ENCODE assay signal across 1 cellular context in genomic region chr7:1029637-1030443, GRCh38.
TF ChIP-seq lines count a peak whose summit lies in the region.

No MANE protein-coding gene starts in this region.

TF ChIP-seq in H1, 55 proteins besides CTCF, POLR2A, EP300 and RAD21:
- TF ChIP-seq RFX5 (IDR thresholded peaks at IDR 0.05; ENCODE audit: borderline replicate concordance, low read depth, low read length) (no peak), RNF2 (IDR thresholded peaks at IDR 0.05; ENCODE audit: borderline replicate concordance, low read depth, low read length, missing control alignments, poor library complexity, severe bottlenecking) (no peak), CBX5 (IDR thresholded peaks at IDR 0.05; ENCODE audit: low read depth, low read length) (no peak), CHD2 (IDR thresholded peaks at IDR 0.05; ENCODE audit: low read length) (no peak), KDM5A (IDR thresholded peaks at IDR 0.05; ENCODE audit: low read length) (no peak), GTF2F1 (IDR thresholded peaks at IDR 0.05; ENCODE audit: borderline replicate concordance, low read depth, low read length) (no peak), CHD7 (IDR thresholded peaks at IDR 0.05; ENCODE audit: insufficient replicate concordance, low read length) (no peak), ATF2 (IDR thresholded peaks at IDR 0.05; ENCODE audit: low read length) (no peak)
